2 cellular contexts compared by ENCODE assay signal in the genomic region with DNA sequence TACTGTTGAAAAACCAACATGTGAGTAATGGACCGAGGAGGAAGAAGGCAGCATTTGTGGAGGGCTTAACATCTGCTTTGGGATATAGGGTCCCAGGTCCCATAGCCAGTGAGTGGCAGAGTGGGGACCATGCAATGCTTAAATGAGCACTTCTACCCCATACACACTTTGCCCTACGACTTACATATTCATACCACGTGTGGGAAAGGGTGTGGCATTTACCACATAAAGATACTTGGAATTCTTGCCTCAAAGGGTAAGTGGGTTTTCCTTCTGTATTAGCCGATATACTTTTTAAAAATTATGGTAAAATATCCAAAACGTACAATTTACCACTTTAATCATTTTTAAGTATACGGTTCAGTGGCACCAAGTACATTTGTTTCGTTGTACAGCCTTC.
TF ChIP-seq lines count a peak whose summit lies in the region.

No MANE protein-coding gene starts in this region.

TF ChIP-seq in SK-N-SH, 30 proteins besides CTCF, POLR2A, EP300 and RAD21 (continued from another document):
- TF ChIP-seq, protein P1, sequence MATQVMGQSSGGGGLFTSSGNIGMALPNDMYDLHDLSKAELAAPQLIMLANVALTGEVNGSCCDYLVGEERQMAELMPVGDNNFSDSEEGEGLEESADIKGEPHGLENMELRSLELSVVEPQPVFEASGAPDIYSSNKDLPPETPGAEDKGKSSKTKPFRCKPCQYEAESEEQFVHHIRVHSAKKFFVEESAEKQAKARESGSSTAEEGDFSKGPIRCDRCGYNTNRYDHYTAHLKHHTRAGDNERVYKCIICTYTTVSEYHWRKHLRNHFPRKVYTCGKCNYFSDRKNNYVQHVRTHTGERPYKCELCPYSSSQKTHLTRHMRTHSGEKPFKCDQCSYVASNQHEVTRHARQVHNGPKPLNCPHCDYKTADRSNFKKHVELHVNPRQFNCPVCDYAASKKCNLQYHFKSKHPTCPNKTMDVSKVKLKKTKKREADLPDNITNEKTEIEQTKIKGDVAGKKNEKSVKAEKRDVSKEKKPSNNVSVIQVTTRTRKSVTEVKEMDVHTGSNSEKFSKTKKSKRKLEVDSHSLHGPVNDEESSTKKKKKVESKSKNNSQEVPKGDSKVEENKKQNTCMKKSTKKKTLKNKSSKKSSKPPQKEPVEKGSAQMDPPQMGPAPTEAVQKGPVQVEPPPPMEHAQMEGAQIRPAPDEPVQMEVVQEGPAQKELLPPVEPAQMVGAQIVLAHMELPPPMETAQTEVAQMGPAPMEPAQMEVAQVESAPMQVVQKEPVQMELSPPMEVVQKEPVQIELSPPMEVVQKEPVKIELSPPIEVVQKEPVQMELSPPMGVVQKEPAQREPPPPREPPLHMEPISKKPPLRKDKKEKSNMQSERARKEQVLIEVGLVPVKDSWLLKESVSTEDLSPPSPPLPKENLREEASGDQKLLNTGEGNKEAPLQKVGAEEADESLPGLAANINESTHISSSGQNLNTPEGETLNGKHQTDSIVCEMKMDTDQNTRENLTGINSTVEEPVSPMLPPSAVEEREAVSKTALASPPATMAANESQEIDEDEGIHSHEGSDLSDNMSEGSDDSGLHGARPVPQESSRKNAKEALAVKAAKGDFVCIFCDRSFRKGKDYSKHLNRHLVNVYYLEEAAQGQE (IDR thresholded peaks at IDR 0.05; ENCODE audit: low read depth, low read length) = no peak
- TF ChIP-seq FOSL2 (IDR thresholded peaks at IDR 0.05; ENCODE audit: borderline replicate concordance, low read depth) (no peak), GATA2 (CRISPR knock-in tag; IDR thresholded peaks at IDR 0.05) (no peak), JUND (IDR thresholded peaks at IDR 0.05) (no peak), POLR2AphosphoS5 (IDR thresholded peaks at IDR 0.05; ENCODE audit: low read depth, low read length) (no peak), EZH2phosphoT487 (IDR thresholded peaks at IDR 0.05; ENCODE audit: borderline replicate concordance, low read depth) (no peak), SIN3A (IDR thresholded peaks at IDR 0.05; ENCODE audit: borderline replicate concordance, low read depth, low read length) (no peak), PBX3 (IDR thresholded peaks at IDR 0.05) (no peak), ZBTB33 (IDR thresholded peaks at IDR 0.05; ENCODE audit: borderline replicate concordance, low read depth) (no peak)
- TF ChIP-seq, protein P2, sequence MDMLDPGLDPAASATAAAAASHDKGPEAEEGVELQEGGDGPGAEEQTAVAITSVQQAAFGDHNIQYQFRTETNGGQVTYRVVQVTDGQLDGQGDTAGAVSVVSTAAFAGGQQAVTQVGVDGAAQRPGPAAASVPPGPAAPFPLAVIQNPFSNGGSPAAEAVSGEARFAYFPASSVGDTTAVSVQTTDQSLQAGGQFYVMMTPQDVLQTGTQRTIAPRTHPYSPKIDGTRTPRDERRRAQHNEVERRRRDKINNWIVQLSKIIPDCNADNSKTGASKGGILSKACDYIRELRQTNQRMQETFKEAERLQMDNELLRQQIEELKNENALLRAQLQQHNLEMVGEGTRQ (IDR thresholded peaks at IDR 0.05; ENCODE audit: borderline replicate concordance, low read depth, low read length) = no peak
- TF ChIP-seq, protein P3, sequence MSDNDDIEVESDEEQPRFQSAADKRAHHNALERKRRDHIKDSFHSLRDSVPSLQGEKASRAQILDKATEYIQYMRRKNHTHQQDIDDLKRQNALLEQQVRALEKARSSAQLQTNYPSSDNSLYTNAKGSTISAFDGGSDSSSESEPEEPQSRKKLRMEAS (IDR thresholded peaks at IDR 0.05; ENCODE audit: low read depth) = no peak
- TF ChIP-seq, protein P4, sequence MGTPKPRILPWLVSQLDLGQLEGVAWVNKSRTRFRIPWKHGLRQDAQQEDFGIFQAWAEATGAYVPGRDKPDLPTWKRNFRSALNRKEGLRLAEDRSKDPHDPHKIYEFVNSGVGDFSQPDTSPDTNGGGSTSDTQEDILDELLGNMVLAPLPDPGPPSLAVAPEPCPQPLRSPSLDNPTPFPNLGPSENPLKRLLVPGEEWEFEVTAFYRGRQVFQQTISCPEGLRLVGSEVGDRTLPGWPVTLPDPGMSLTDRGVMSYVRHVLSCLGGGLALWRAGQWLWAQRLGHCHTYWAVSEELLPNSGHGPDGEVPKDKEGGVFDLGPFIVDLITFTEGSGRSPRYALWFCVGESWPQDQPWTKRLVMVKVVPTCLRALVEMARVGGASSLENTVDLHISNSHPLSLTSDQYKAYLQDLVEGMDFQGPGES (IDR thresholded peaks at IDR 0.05; ENCODE audit: low read depth, low read length) = no peak

TF ChIP-seq in SK-N-SH treated with all-trans-retinoic acid at 6 μM for 48 hours, 23 proteins besides CTCF, POLR2A, EP300 and RAD21 (continued from another document):
- TF ChIP-seq, protein P5, sequence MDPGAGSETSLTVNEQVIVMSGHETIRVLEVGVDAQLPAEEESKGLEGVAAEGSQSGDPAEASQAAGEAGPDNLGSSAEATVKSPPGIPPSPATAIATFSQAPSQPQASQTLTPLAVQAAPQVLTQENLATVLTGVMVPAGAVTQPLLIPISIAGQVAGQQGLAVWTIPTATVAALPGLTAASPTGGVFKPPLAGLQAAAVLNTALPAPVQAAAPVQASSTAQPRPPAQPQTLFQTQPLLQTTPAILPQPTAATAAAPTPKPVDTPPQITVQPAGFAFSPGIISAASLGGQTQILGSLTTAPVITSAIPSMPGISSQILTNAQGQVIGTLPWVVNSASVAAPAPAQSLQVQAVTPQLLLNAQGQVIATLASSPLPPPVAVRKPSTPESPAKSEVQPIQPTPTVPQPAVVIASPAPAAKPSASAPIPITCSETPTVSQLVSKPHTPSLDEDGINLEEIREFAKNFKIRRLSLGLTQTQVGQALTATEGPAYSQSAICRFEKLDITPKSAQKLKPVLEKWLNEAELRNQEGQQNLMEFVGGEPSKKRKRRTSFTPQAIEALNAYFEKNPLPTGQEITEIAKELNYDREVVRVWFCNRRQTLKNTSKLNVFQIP (CRISPR knock-in tag; IDR thresholded peaks at IDR 0.05; ENCODE audit: borderline replicate concordance, low read depth) = no peak
- TF ChIP-seq ZC3H10 (CRISPR knock-in tag; IDR thresholded peaks at IDR 0.05) (no peak), TOX (CRISPR knock-in tag; IDR thresholded peaks at IDR 0.05; ENCODE audit: borderline replicate concordance) (no peak), RARB (CRISPR knock-in tag; IDR thresholded peaks at IDR 0.05) (no peak)
TF ChIP-seq in SK-N-SH treated with all-trans-retinoic acid at 6 μM for 48 hours: peak in this region for 0.
